12 cellular contexts compared by ENCODE assay signal in the genomic region with DNA sequence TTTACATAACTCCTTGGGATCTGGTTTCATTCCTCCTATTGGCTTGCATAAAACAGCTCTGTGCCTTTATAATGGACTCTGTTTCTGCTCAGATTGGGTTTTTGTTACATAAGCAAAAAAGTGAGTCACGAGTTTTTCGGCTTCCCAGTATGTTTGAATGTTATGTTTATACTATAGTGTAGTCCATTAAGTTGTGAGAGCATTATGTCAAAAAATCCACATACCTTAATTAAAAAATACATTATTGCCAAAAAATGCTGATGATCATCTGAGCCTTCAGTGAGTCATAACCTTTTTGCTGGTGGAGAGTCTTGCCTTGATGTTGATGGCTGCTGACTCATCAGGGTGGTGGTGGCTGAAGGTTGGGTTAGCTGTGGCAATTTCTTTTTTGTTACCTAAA.
DNase-seq lines count a peak whose midpoint lies in the region; ATAC-seq and TF ChIP-seq lines count a peak whose summit lies in the region.
"Had no signal": no experiment of that assay in that cellular context is flagged by ENCODE, and none has a peak within 500 bp of the region (broad histone marks: within the 10 kb centered on the region; RNA-seq: fewer than 3 reads in every experiment).

No MANE protein-coding gene starts in this region.

- no peak for ATAC-seq in HG03280 (IDR thresholded peaks at IDR 0.05; ENCODE audit: unreplicated experiment)
- ATAC-seq: stimulated activated memory B cell treated with anti-CD40 and anti-IgM and Interleukin-4, amounts not matched to agents 10 μg/mL and 1 μg/mL and 100 μg/mL, for 72 hours; T-helper 17 cell had no signal

- POLR2A ChIA-PET in GM10248 (lab: Yijun Ruan, JAX): no interaction called here
- POLR2A ChIA-PET in HEK293T (lab: Yijun Ruan, JAX): no interaction called here

- H3K4me1 ChIP-seq in SJSA1 (replicated peaks): peaks cover 13% of the 10 kb centered on the region

- H3K36me3 ChIP-seq in SJSA1: no peaks in the 10 kb centered on the region

- DNase-seq in A172 (ENCODE audit: low spot score) (peak; percentile 83), GM04503 (ENCODE audit: low read depth) (peak; percentile 62), SJSA1 (ENCODE audit: low read depth in 1 of 2, low spot score in 2 of 2) (peak; percentile 55 to 64), fibroblast of pulmonary artery (ENCODE audit: low read depth) (peak; percentile 58), GM10248 (ENCODE audit: extremely low spot score) (no peak), G401 (ENCODE audit: low spot score) (no peak), HEK293T (ENCODE audit: extremely low spot score) (no peak)
- DNase-seq: CD4-positive, alpha-beta T cell; NCI-H510A treated with DMSO at 0.1 percent for 48 hours; T-helper 17 cell had no signal

- no peaks in the 10 kb centered on the region for H3K9me3 ChIP-seq in SJSA1 (replicated peaks)

- H3K27me3 ChIP-seq in SJSA1 (replicated peaks): no peaks in the 10 kb centered on the region

- no peak overlapping the region; the same call in 1 of the 2 replicates for H3K27ac ChIP-seq in SJSA1

- TF ChIP-seq CTCF in fibroblast of pulmonary artery (IDR thresholded peaks at IDR 0.05; ENCODE audit: low read length, missing control alignments) (no peak), GM10248 (IDR thresholded peaks at IDR 0.05; ENCODE audit: control extremely low read depth, extremely low read depth, low read depth, missing control alignments) (no peak)

- CTCF ChIA-PET in GM10248 (lab: Yijun Ruan, JAX) (interaction anchor here (3.6 kb wide), 1 partner anchor 15 kb away, joined by 9 read pairs; no protein-coding TSS in a partner anchor), HEK293T (lab: Yijun Ruan, JAX) (interaction anchor here (0.8 kb wide), 1 partner anchor 8 kb away, joined by 4 read pairs; no protein-coding TSS in a partner anchor)

- no peak overlapping the region for H3K4me3 ChIP-seq in SJSA1
- H3K4me3 ChIP-seq in fibroblast of pulmonary artery (replicated peaks; ENCODE audit: low read depth, low read length): no peak overlapping the region

- in situ Hi-C loops in G401 (cut with HindIII; ENCODE audit: low sequenced_read_pairs): no loop called here

TF ChIP-seq in HEK293T, 16 proteins besides CTCF, POLR2A, EP300 and RAD21:
- TF ChIP-seq SP1 (IDR thresholded peaks at IDR 0.05) (no peak), HDGF (IDR thresholded peaks at IDR 0.05; ENCODE audit: borderline replicate concordance) (no peak), FOXM1 (IDR thresholded peaks at IDR 0.05; ENCODE audit: borderline replicate concordance) (no peak), SUZ12 (IDR thresholded peaks at IDR 0.05) (no peak), PKNOX1 (IDR thresholded peaks at IDR 0.05) (no peak), ELF4 (IDR thresholded peaks at IDR 0.05) (no peak), ARNT (IDR thresholded peaks at IDR 0.05) (no peak), CTBP1 (IDR thresholded peaks at IDR 0.05; ENCODE audit: borderline replicate concordance) (no peak), NFRKB (IDR thresholded peaks at IDR 0.05) (no peak), FOXK2 (IDR thresholded peaks at IDR 0.05) (no peak), BHLHE40 (IDR thresholded peaks at IDR 0.05; ENCODE audit: borderline replicate concordance) (no peak), FOXA1 (IDR thresholded peaks at IDR 0.05) (no peak), TARDBP (IDR thresholded peaks at IDR 0.05) (no peak)

Comparison
In these comparisons a context has a peak if more than half of its experiments do, and no peak if none do; other contexts are left out.
1. DNase-seq: peak in A172 (single experiment), GM04503 (single experiment), SJSA1 (2 of 2) and fibroblast of pulmonary artery (single experiment); none in GM10248 (single experiment), G401 (single experiment) and HEK293T (single experiment).